Comparison of ENCODE assay signal across 30 cellular contexts in genomic region chr3:186598794-186599141, GRCh38. TPM values are rescaled to one million over a fixed set of nuclear protein-coding genes. Genes with fewer than 3 reads are reported as not detected.
"Had no signal": no experiment of that assay in that cellular context is flagged by ENCODE, and none has a peak within 500 bp of the region (broad histone marks: within the 10 kb centered on the region; RNA-seq: fewer than 3 reads in every experiment).

No MANE protein-coding gene starts in this region.

- H3K4me1 ChIP-seq: prostate gland, tibial artery had no signal

- H3K9me3 ChIP-seq: neutrophil, ovary, prostate gland, tibial artery had no signal

- H3K36me3 Mint-ChIP-seq: activated naive CD4-positive, alpha-beta T cell treated with anti-CD3 and anti-CD28 coated beads, Interleukin-2, amount 50 U/mL, for 72 hours; brain; mesothelial cell of epicardium; naive thymus-derived CD8-positive, alpha-beta T cell; stimulated activated effector memory CD8-positive, alpha-beta T cell treated with anti-CD3 and anti-CD28 coated beads, Interleukin-12 subunit alpha, Interleukin-12 subunit beta, amount 100 ng/mL, for 72 hours had no signal

- ATAC-seq: activated CD8-positive, alpha-beta T cell treated with anti-CD3 and anti-CD28 coated beads, Interleukin-2, amount 10 ng/mL, durations not matched to agents 7 days and 5 days; activated naive CD4-positive, alpha-beta T cell treated with anti-CD3 and anti-CD28 coated beads, Interleukin-2, amount 50 U/mL, for 72 hours; naive thymus-derived CD8-positive, alpha-beta T cell; stimulated activated effector memory CD8-positive, alpha-beta T cell treated with anti-CD3 and anti-CD28 coated beads, Interleukin-12 subunit alpha, Interleukin-12 subunit beta, amount 100 ng/mL, for 72 hours; stimulated activated naive CD8-positive, alpha-beta T cell treated with anti-CD3 and anti-CD28 coated beads, Interleukin-15, amount 100 ng/mL, for 72 hours had no signal

- H3K27ac ChIP-seq: neutrophil, ovary, prostate gland, tibial artery, VCaP had no signal

- H3K27ac Mint-ChIP-seq: activated CD8-positive, alpha-beta T cell treated with anti-CD3 and anti-CD28 coated beads, Interleukin-2, amount 10 ng/mL, durations not matched to agents 7 days and 5 days; activated T-helper 1 cell treated with anti-CD3 and anti-CD28 coated beads, Interleukin-12 subunit alpha, Interleukin-12 subunit beta, Interleukin-2, Interleukin-4 antibody, amounts not matched to agents 30 ng/mL and 10 ng/mL and 1 ng/mL, durations not matched to agents 14 hours and 24 hours and 36 hours; brain; naive thymus-derived CD8-positive, alpha-beta T cell; stimulated activated effector memory CD8-positive, alpha-beta T cell treated with anti-CD3 and anti-CD28 coated beads, Interleukin-12 subunit alpha, Interleukin-12 subunit beta, amount 100 ng/mL, for 72 hours; stimulated activated naive CD8-positive, alpha-beta T cell treated with anti-CD3 and anti-CD28 coated beads, Interleukin-15, amount 100 ng/mL, for 72 hours had no signal

- H3K27me3 ChIP-seq: neutrophil, ovary, tibial artery had no signal

- FAIRE-seq: endothelial cell of umbilical vein had no signal

- H3K4me3 Mint-ChIP-seq: activated CD8-positive, alpha-beta T cell treated with anti-CD3 and anti-CD28 coated beads, Interleukin-2, amount 10 ng/mL, durations not matched to agents 7 days and 5 days; activated T-helper 1 cell treated with anti-CD3 and anti-CD28 coated beads, Interleukin-12 subunit alpha, Interleukin-12 subunit beta, Interleukin-2, Interleukin-4 antibody, amounts not matched to agents 30 ng/mL and 10 ng/mL and 1 ng/mL, durations not matched to agents 14 hours and 24 hours and 36 hours; brain; mesothelial cell of epicardium; naive thymus-derived CD8-positive, alpha-beta T cell; stimulated activated effector memory CD8-positive, alpha-beta T cell treated with anti-CD3 and anti-CD28 coated beads, Interleukin-12 subunit alpha, Interleukin-12 subunit beta, amount 100 ng/mL, for 72 hours; stimulated activated naive CD8-positive, alpha-beta T cell treated with anti-CD3 and anti-CD28 coated beads, Interleukin-15, amount 100 ng/mL, for 72 hours had no signal

- DNase-seq: activated CD4-positive, alpha-beta T cell treated with anti-CD3 and anti-CD28 coated beads, Interleukin-2, amount 50 U/mL, for 1 hour; activated CD4-positive, CD25-positive, alpha-beta regulatory T cell treated with anti-CD3 and anti-CD28 coated beads, Interleukin-2, amount 50 U/mL, for 72 hours; activated CD8-positive, alpha-beta T cell treated with anti-CD3 and anti-CD28 coated beads, Interleukin-2, amount 10 ng/mL, durations not matched to agents 7 days and 5 days; activated gamma-delta T cell; caudate nucleus; effector memory CD4-positive, alpha-beta T cell; foreskin melanocyte; glutamatergic neuron; mammary epithelial cell; naive thymus-derived CD8-positive, alpha-beta T cell; ovary; stimulated activated CD4-positive, alpha-beta T cell treated with anti-CD3 and anti-CD28 coated beads, Interleukin-1b, Interleukin-23, amount 100 ng/mL, for 48 hours; stimulated activated naive CD8-positive, alpha-beta T cell treated with anti-CD3 and anti-CD28 coated beads, Interleukin-15, amount 100 ng/mL, for 72 hours; SW 1271; tibial artery had no signal

- H3K36me3 ChIP-seq: neutrophil, ovary, prostate gland, tibial artery had no signal

- H3K4me3 ChIP-seq: ovary, prostate gland, tibial artery had no signal

- H3K9me3 Mint-ChIP-seq: activated naive CD4-positive, alpha-beta T cell treated with anti-CD3 and anti-CD28 coated beads, Interleukin-2, amount 50 U/mL, for 72 hours; activated T-helper 1 cell treated with anti-CD3 and anti-CD28 coated beads, Interleukin-12 subunit alpha, Interleukin-12 subunit beta, Interleukin-2, Interleukin-4 antibody, amounts not matched to agents 30 ng/mL and 10 ng/mL and 1 ng/mL, durations not matched to agents 14 hours and 24 hours and 36 hours; brain; mesothelial cell of epicardium; naive thymus-derived CD8-positive, alpha-beta T cell; stimulated activated effector memory CD8-positive, alpha-beta T cell treated with anti-CD3 and anti-CD28 coated beads, Interleukin-12 subunit alpha, Interleukin-12 subunit beta, amount 100 ng/mL, for 72 hours; stimulated activated naive CD8-positive, alpha-beta T cell treated with anti-CD3 and anti-CD28 coated beads, Interleukin-15, amount 100 ng/mL, for 72 hours had no signal

- H3K4me1 Mint-ChIP-seq: naive thymus-derived CD8-positive, alpha-beta T cell; stimulated activated effector memory CD8-positive, alpha-beta T cell treated with anti-CD3 and anti-CD28 coated beads, Interleukin-12 subunit alpha, Interleukin-12 subunit beta, amount 100 ng/mL, for 72 hours; stimulated activated naive CD8-positive, alpha-beta T cell treated with anti-CD3 and anti-CD28 coated beads, Interleukin-15, amount 100 ng/mL, for 72 hours had no signal

RNA-seq across cellular contexts. Expression of gene AHSG, which starts 14.1 kb away (rescaled TPM):
- total RNA-seq: activated CD8-positive, alpha-beta T cell treated with anti-CD3 and anti-CD28 coated beads, Interleukin-2, amount 10 ng/mL, durations not matched to agents 7 days and 5 days; aorta; dermis microvascular lymphatic vessel endothelial cell; endothelial cell of umbilical vein; esophagus mucosa; mesothelial cell of epicardium; naive thymus-derived CD8-positive, alpha-beta T cell; prostate gland; T-helper 2 cell treated with Interferon-gamma antibody and Interleukin-4, amounts not matched to agents 100 ng/mL and 5 ng/mL, for 36 hours had no signal
- polyA plus RNA-seq: endothelial cell of umbilical vein; naive thymus-derived CD8-positive, alpha-beta T cell; ovary had no signal

RNA-seq across cellular contexts. Expression of gene FETUB, which starts 41.4 kb away (rescaled TPM):
- total RNA-seq: activated CD8-positive, alpha-beta T cell treated with anti-CD3 and anti-CD28 coated beads, Interleukin-2, amount 10 ng/mL, durations not matched to agents 7 days and 5 days; activated naive CD4-positive, alpha-beta T cell treated with anti-CD3 and anti-CD28 coated beads, Interleukin-2, amount 50 U/mL, for 72 hours; activated T-helper 1 cell treated with anti-CD3 and anti-CD28 coated beads, Interleukin-12 subunit alpha, Interleukin-12 subunit beta, Interleukin-2, Interleukin-4 antibody, amounts not matched to agents 30 ng/mL and 10 ng/mL and 1 ng/mL, durations not matched to agents 14 hours and 24 hours and 36 hours; aorta; dermis microvascular lymphatic vessel endothelial cell; endothelial cell of umbilical vein; esophagus mucosa; mammary epithelial cell; mesothelial cell of epicardium; naive thymus-derived CD8-positive, alpha-beta T cell; ovary; prostate gland; skeletal muscle tissue; T-helper 2 cell treated with Interferon-gamma antibody and Interleukin-4, amounts not matched to agents 100 ng/mL and 5 ng/mL, for 36 hours had no signal
- polyA plus RNA-seq: adipose tissue; aorta; endothelial cell of umbilical vein; naive thymus-derived CD8-positive, alpha-beta T cell; ovary had no signal
